Comparison of ENCODE assay signal across 31 cellular contexts in genomic region chr12:53710098-53710497, GRCh38. TPM values are rescaled to one million over a fixed set of nuclear protein-coding genes. Genes with fewer than 3 reads are reported as not detected.
"Had no signal": no experiment of that assay in that cellular context is flagged by ENCODE, and none has a peak within 500 bp of the region (broad histone marks: within the 10 kb centered on the region; RNA-seq: fewer than 3 reads in every experiment).

No MANE protein-coding gene starts in this region.

- FAIRE-seq: bronchial epithelial cell had no signal

- H3K36me3 ChIP-seq: SJCRH30 had no signal

- H3K4me1 Mint-ChIP-seq: activated naive CD4-positive, alpha-beta T cell treated with anti-CD3 and anti-CD28 coated beads, Interleukin-2, amount 50 U/mL, for 24 hours had no signal

- DNase-seq: activated CD4-positive, alpha-beta T cell treated with anti-CD3 and anti-CD28 coated beads, Interleukin-2, amount 50 U/mL, for 1 hour; activated CD4-positive, CD25-positive, alpha-beta regulatory T cell; activated CD8-positive, alpha-beta memory T cell treated with anti-CD3 and anti-CD28 coated beads, Interleukin-2, amount 50 U/mL, for 48 hours; activated CD8-positive, alpha-beta T cell treated with anti-CD3 and anti-CD28 coated beads for 36 hours; activated T-cell treated with anti-CD3 and anti-CD28 coated beads, Interleukin-2, amount 50 U/mL, for 1 hour; aorta; central memory CD4-positive, alpha-beta T cell; KG1; NCI-H1092; NCI-H1436; NCI-H1694 treated with DMSO at 0.1 percent for 48 hours; NCI-H2029 treated with DMSO at 0.1 percent for 48 hours; NCI-H2171; NCI-H345; NCI-H510A; NCI-H526 treated with DMSO at 0.1 percent for 48 hours; NCI-H82; OCI-M1; RPMI8226; SJCRH30; SK-N-SH; T-helper 1 cell had no signal

- H3K27ac ChIP-seq: SJCRH30, VCaP had no signal

- H3K4me3 Mint-ChIP-seq: activated CD8-positive, alpha-beta T cell treated with anti-CD3 and anti-CD28 coated beads for 36 hours; activated naive CD4-positive, alpha-beta T cell treated with anti-CD3 and anti-CD28 coated beads, Interleukin-2, amount 50 U/mL, for 24 hours had no signal

- H3K27ac Mint-ChIP-seq: activated CD8-positive, alpha-beta T cell treated with anti-CD3 and anti-CD28 coated beads for 36 hours; activated naive CD4-positive, alpha-beta T cell treated with anti-CD3 and anti-CD28 coated beads, Interleukin-2, amount 50 U/mL, for 24 hours had no signal

- H3K9me3 Mint-ChIP-seq: activated CD8-positive, alpha-beta T cell treated with anti-CD3 and anti-CD28 coated beads for 36 hours; activated naive CD4-positive, alpha-beta T cell treated with anti-CD3 and anti-CD28 coated beads, Interleukin-2, amount 50 U/mL, for 24 hours had no signal

- H3K9ac ChIP-seq: SK-N-SH had no signal

- H3K4me2 ChIP-seq: SK-N-SH had no signal

- H3K4me3 ChIP-seq: SJCRH30 had no signal

- H3K9me3 ChIP-seq: SJCRH30, SK-N-SH had no signal

- H3K4me1 ChIP-seq: SJCRH30 had no signal

- H3K27me3 ChIP-seq: SJCRH30 had no signal

- ATAC-seq: activated CD8-positive, alpha-beta T cell treated with anti-CD3 and anti-CD28 coated beads for 36 hours; Panc1; Right ventricle myocardium inferior had no signal

RNA-seq across cellular contexts. Expression of gene CISTR, which starts 41.7 kb away (rescaled TPM):
- total RNA-seq: activated CD8-positive, alpha-beta T cell treated with anti-CD3 and anti-CD28 coated beads for 36 hours; aorta; bronchial epithelial cell; chondrocyte; LHCN-M2; M059J; SJCRH30; T-helper 2 cell treated with Interferon-gamma antibody and Interleukin-4, amounts not matched to agents 100 ng/mL and 5 ng/mL, for 36 hours had no signal
- polyA plus RNA-seq: aorta, SK-N-SH had no signal
